In genomic region chr11:61429346-61429690, GRCh38 we compare ENCODE assay signal across 8 cellular contexts. TPM values are rescaled to one million over a fixed set of nuclear protein-coding genes. Genes with fewer than 3 reads are reported as not detected.
DNase-seq lines count a peak whose midpoint lies in the region; ATAC-seq and TF ChIP-seq lines count a peak whose summit lies in the region.

No MANE protein-coding gene starts in this region.

- peaks cover 54% of the 10 kb centered on the region for H3K4me1 Mint-ChIP-seq in activated naive CD8-positive, alpha-beta T cell treated with anti-CD3 and anti-CD28 coated beads, Interleukin-2, amount 10 ng/mL, durations not matched to agents 7 days and 5 days

- no peak for TF ChIP-seq CTCF in sigmoid colon (IDR thresholded peaks at IDR 0.05)

- H3K4me1 ChIP-seq in HUES6 (ENCODE audit: control insufficient read depth, insufficient read depth, low read length) (0 out of 2 replicates have a peak, but pooled peaks cover 9% of the 10 kb centered on the region), sigmoid colon (peaks cover 0 to 55% (median 44%) of the 10 kb centered on the region in 4 donors)

- peak; percentile 75 for DNase-seq in ELF-1 (ENCODE audit: low read depth, low spot score)
- no peak for DNase-seq in SK-N-MC (ENCODE audit: low read depth, low spot score)
- DNase-seq in activated naive CD8-positive, alpha-beta T cell treated with anti-CD3 and anti-CD28 coated beads, Interleukin-2, amount 10 ng/mL, durations not matched to agents 7 days and 5 days = peak; percentile 83
- peak; percentile 76 for DNase-seq in left cardiac atrium
- DNase-seq in sigmoid colon = peak; percentile 75
- DNase-seq in globus pallidus (ENCODE audit: low spot score) = no peak

- 0% methylated on average over 37 of the region's 37 CpGs for WGBS in sigmoid colon, 2 donors

- peaks cover 37% of the 10 kb centered on the region for H3K36me3 Mint-ChIP-seq in activated naive CD8-positive, alpha-beta T cell treated with anti-CD3 and anti-CD28 coated beads, Interleukin-2, amount 10 ng/mL, durations not matched to agents 7 days and 5 days

- H3K4me3 ChIP-seq in HUES6 (ENCODE audit: low read depth, low read length) (peak overlapping the region; percentile 84), SK-N-MC (peak overlapping the region; percentile 86), sigmoid colon (peak overlapping the region; percentile 82 to 93 (median 86))

- peak overlapping the region; percentile 97 for H3K9ac ChIP-seq in HUES6 (ENCODE audit: low read length)
- peak overlapping the region; percentile 96 for H3K9ac ChIP-seq in SK-N-MC (ENCODE audit: insufficient read length)

- intact Hi-C loops in left cardiac atrium (cut with DNase I) (no loop called here), sigmoid colon (cut with DNase I) (no loop called here)

- H3K27me3 ChIP-seq in HUES6 (ENCODE audit: control insufficient read depth, insufficient read depth, low read length) (no peaks in the 10 kb centered on the region), sigmoid colon (no peaks in the 10 kb centered on the region)

- H3K27ac ChIP-seq in HUES6 (ENCODE audit: low read depth, low read length) (peak overlapping the region; percentile 100), SK-N-MC (peak overlapping the region; percentile 91), sigmoid colon (peak overlapping the region; percentile 93 to 99 (median 98))

- no peak for TF ChIP-seq EP300 in sigmoid colon (IDR thresholded peaks at IDR 0.05)

- no peaks in the 10 kb centered on the region for H3K9me3 ChIP-seq in HUES6 (ENCODE audit: control insufficient read depth, insufficient read depth, low read depth, low read length)
- no peaks in the 10 kb centered on the region for H3K9me3 ChIP-seq in SK-N-MC (ENCODE audit: low read depth, low read length)
- no peaks in the 10 kb centered on the region for H3K9me3 ChIP-seq in sigmoid colon

- ATAC-seq in GM21515 (IDR thresholded peaks at IDR 0.05; ENCODE audit: unreplicated experiment) (peak; percentile 64), left cardiac atrium (peak; percentile 82 to 89)
- peak; percentile 62 for ATAC-seq in activated naive CD8-positive, alpha-beta T cell treated with anti-CD3 and anti-CD28 coated beads, Interleukin-2, amount 10 ng/mL, durations not matched to agents 7 days and 5 days (ENCODE audit: low read depth)

- peak overlapping the region; percentile 99 for H3K4me3 Mint-ChIP-seq in activated naive CD8-positive, alpha-beta T cell treated with anti-CD3 and anti-CD28 coated beads, Interleukin-2, amount 10 ng/mL, durations not matched to agents 7 days and 5 days

- no peak for TF ChIP-seq POLR2A in sigmoid colon (IDR thresholded peaks at IDR 0.05)

- H3K36me3 ChIP-seq in HUES6 (ENCODE audit: control insufficient read depth, insufficient read depth, low read length) (peaks cover 53% of the 10 kb centered on the region), SK-N-MC (ENCODE audit: insufficient read depth, low read length) (peaks cover 55% of the 10 kb centered on the region), sigmoid colon (peaks cover 15 to 43% (median 28%) of the 10 kb centered on the region in 4 donors)

- H3K27me3 Mint-ChIP-seq in activated naive CD8-positive, alpha-beta T cell treated with anti-CD3 and anti-CD28 coated beads, Interleukin-2, amount 10 ng/mL, durations not matched to agents 7 days and 5 days = no peaks in the 10 kb centered on the region

- POLR2A ChIA-PET in activated naive CD8-positive, alpha-beta T cell treated with anti-CD3 and anti-CD28 coated beads, Interleukin-2, amount 10 ng/mL, durations not matched to agents 7 days and 5 days (lab: Charles Lee) = interaction anchor here (0.6 to 3.2 kb wide), 17 partner anchors 11 to 1213 kb away, joined by 3 to 25 read pairs (median 4); partner anchors contain the start of genes CYB561A3, FEN1, TMEM138 and TMEM216

- no peaks in the 10 kb centered on the region for H3K9me3 Mint-ChIP-seq in activated naive CD8-positive, alpha-beta T cell treated with anti-CD3 and anti-CD28 coated beads, Interleukin-2, amount 10 ng/mL, durations not matched to agents 7 days and 5 days

- H3K27ac Mint-ChIP-seq in activated naive CD8-positive, alpha-beta T cell treated with anti-CD3 and anti-CD28 coated beads, Interleukin-2, amount 10 ng/mL, durations not matched to agents 7 days and 5 days = peak overlapping the region; percentile 100

RNA-seq across cellular contexts. Expression of gene CPSF7, which starts 0.5 kb away (rescaled TPM):
- total RNA-seq in activated naive CD8-positive, alpha-beta T cell treated with anti-CD3 and anti-CD28 coated beads, Interleukin-2, amount 10 ng/mL, durations not matched to agents 7 days and 5 days = 100 to 1,000 TPM; 115 to 118 TPM
- total RNA-seq in left cardiac atrium (10 to 100 TPM; 33.3 to 47.2 TPM), sigmoid colon (10 to 100 TPM; 38.2 to 45.4 (median 42.0) TPM)
- polyA plus RNA-seq in sigmoid colon = 10 to 100 TPM; 18.0 to 48.4 (median 19.0) TPM

RNA-seq across cellular contexts. Expression of gene SDHAF2, which starts 0.6 kb away (rescaled TPM):
- total RNA-seq in activated naive CD8-positive, alpha-beta T cell treated with anti-CD3 and anti-CD28 coated beads, Interleukin-2, amount 10 ng/mL, durations not matched to agents 7 days and 5 days = 10 to 100 TPM; 48.5 to 53.1 TPM
- total RNA-seq in left cardiac atrium (10 to 100 TPM; 30.5 to 36.8 TPM), sigmoid colon (10 to 100 TPM; 27.3 to 97.3 (median 61.2) TPM)
- polyA plus RNA-seq in sigmoid colon = 10 to 100 TPM; 45.7 to 62.5 (median 61.7) TPM

RNA-seq across cellular contexts. Expression of gene TMEM216, which starts 36.9 kb away (rescaled TPM):
- total RNA-seq in activated naive CD8-positive, alpha-beta T cell treated with anti-CD3 and anti-CD28 coated beads, Interleukin-2, amount 10 ng/mL, durations not matched to agents 7 days and 5 days = 10 to 100 TPM; 10.5 to 11.1 TPM
- total RNA-seq in left cardiac atrium (1 to 10 TPM; 7.1 to 7.6 TPM), sigmoid colon (10 to 100 TPM in 3 of 4 donors, 1 to 10 TPM in 1; 6.9 to 17.6 (median 12.0) TPM)
- 10 to 100 TPM; 12.5 to 14.4 (median 14.1) TPM for polyA plus RNA-seq in sigmoid colon

Comparison
In these comparisons a context has a peak if more than half of its experiments do, and no peak if none do; other contexts are left out.
1. DNase-seq: peak in ELF-1 (single experiment), activated naive CD8-positive, alpha-beta T cell treated with anti-CD3 and anti-CD28 coated beads, Interleukin-2, amount 10 ng/mL, durations not matched to agents 7 days and 5 days (single experiment), left cardiac atrium (single experiment) and sigmoid colon (single experiment); none in SK-N-MC (single experiment) and globus pallidus (single experiment).
2. Peak in every context shown above with its lines, with median percentiles within 50 percentile points of each other: ATAC-seq, H3K27ac ChIP-seq and H3K4me3 ChIP-seq.